1 cellular context compared by ENCODE assay signal in genomic region chr11:68121067-68121899, GRCh38.
TF ChIP-seq lines count a peak whose summit lies in the region.

TSS of gene CHKA (minus strand) at chr11:68121388. CDS start at chr11:68121177, 211 bp downstream.

TF ChIP-seq in HepG2, 621 proteins besides CTCF, POLR2A, EP300 and RAD21 (continued from another document and continues in another):
- TF ChIP-seq, protein P1, sequence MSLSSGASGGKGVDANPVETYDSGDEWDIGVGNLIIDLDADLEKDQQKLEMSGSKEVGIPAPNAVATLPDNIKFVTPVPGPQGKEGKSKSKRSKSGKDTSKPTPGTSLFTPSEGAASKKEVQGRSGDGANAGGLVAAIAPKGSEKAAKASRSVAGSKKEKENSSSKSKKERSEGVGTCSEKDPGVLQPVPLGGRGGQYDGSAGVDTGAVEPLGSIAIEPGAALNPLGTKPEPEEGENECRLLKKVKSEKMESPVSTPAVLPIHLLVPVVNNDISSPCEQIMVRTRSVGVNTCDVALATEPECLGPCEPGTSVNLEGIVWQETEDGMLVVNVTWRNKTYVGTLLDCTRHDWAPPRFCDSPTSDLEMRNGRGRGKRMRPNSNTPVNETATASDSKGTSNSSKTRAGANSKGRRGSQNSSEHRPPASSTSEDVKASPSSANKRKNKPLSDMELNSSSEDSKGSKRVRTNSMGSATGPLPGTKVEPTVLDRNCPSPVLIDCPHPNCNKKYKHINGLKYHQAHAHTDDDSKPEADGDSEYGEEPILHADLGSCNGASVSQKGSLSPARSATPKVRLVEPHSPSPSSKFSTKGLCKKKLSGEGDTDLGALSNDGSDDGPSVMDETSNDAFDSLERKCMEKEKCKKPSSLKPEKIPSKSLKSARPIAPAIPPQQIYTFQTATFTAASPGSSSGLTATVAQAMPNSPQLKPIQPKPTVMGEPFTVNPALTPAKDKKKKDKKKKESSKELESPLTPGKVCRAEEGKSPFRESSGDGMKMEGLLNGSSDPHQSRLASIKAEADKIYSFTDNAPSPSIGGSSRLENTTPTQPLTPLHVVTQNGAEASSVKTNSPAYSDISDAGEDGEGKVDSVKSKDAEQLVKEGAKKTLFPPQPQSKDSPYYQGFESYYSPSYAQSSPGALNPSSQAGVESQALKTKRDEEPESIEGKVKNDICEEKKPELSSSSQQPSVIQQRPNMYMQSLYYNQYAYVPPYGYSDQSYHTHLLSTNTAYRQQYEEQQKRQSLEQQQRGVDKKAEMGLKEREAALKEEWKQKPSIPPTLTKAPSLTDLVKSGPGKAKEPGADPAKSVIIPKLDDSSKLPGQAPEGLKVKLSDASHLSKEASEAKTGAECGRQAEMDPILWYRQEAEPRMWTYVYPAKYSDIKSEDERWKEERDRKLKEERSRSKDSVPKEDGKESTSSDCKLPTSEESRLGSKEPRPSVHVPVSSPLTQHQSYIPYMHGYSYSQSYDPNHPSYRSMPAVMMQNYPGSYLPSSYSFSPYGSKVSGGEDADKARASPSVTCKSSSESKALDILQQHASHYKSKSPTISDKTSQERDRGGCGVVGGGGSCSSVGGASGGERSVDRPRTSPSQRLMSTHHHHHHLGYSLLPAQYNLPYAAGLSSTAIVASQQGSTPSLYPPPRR (CRISPR knock-in tag; IDR thresholded peaks at IDR 0.05; ENCODE audit: borderline replicate concordance) = no peak
- no peak for TF ChIP-seq CCAR2 (optimal IDR thresholded peaks at IDR 0.05; ENCODE audit: low read depth, low read length)
- no peak for TF ChIP-seq ZNF224 (CRISPR knock-in tag; IDR thresholded peaks at IDR 0.05)
- TF ChIP-seq, protein P2, sequence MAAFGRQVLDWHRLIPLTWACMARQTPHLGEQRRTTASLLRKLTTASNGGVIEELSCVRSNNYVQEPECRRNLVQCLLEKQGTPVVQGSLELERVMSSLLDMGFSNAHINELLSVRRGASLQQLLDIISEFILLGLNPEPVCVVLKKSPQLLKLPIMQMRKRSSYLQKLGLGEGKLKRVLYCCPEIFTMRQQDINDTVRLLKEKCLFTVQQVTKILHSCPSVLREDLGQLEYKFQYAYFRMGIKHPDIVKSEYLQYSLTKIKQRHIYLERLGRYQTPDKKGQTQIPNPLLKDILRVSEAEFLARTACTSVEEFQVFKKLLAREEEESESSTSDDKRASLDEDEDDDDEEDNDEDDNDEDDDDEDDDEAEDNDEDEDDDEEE (CRISPR knock-in tag; IDR thresholded peaks at IDR 0.05) = no peak
- TF ChIP-seq ZNF850 (CRISPR knock-in tag; conservative IDR thresholded peaks at IDR 0.05) = 0 out of 2 replicates have a peak, but pooled peaks have one; percentile 84
- no peak for TF ChIP-seq ZNF496 (CRISPR knock-in tag; IDR thresholded peaks at IDR 0.05; ENCODE audit: insufficient replicate concordance)
- no peak for TF ChIP-seq PRPF4 (IDR thresholded peaks at IDR 0.05; ENCODE audit: low read depth, low read length, poor library complexity, severe bottlenecking)
- no peak for TF ChIP-seq NCOA1 (CRISPR knock-in tag; IDR thresholded peaks at IDR 0.05)
- TF ChIP-seq MAX (IDR thresholded peaks at IDR 0.05) = peak; percentile 84
- TF ChIP-seq ZNF652 (CRISPR knock-in tag; IDR thresholded peaks at IDR 0.05; ENCODE audit: borderline replicate concordance, low read depth) = no peak
- TF ChIP-seq ZMYM4 (CRISPR knock-in tag; IDR thresholded peaks at IDR 0.05) = no peak
- TF ChIP-seq ZNF746 (CRISPR knock-in tag; IDR thresholded peaks at IDR 0.05) = 0 out of 2 replicates have a peak, but pooled peaks have one; percentile 39
- peak; percentile 90 for TF ChIP-seq ZNF607 (CRISPR knock-in tag; IDR thresholded peaks at IDR 0.05; ENCODE audit: borderline replicate concordance)
- no peak for TF ChIP-seq TEAD3 (CRISPR knock-in tag; optimal IDR thresholded peaks at IDR 0.05; ENCODE audit: borderline replicate concordance)
- TF ChIP-seq, protein P3, sequence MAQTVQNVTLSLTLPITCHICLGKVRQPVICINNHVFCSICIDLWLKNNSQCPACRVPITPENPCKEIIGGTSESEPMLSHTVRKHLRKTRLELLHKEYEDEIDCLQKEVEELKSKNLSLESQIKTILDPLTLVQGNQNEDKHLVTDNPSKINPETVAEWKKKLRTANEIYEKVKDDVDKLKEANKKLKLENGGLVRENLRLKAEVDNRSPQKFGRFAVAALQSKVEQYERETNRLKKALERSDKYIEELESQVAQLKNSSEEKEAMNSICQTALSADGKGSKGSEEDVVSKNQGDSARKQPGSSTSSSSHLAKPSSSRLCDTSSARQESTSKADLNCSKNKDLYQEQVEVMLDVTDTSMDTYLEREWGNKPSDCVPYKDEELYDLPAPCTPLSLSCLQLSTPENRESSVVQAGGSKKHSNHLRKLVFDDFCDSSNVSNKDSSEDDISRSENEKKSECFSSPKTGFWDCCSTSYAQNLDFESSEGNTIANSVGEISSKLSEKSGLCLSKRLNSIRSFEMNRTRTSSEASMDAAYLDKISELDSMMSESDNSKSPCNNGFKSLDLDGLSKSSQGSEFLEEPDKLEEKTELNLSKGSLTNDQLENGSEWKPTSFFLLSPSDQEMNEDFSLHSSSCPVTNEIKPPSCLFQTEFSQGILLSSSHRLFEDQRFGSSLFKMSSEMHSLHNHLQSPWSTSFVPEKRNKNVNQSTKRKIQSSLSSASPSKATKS (CRISPR knock-in tag; IDR thresholded peaks at IDR 0.05) = peak; percentile 78; the same call in 1 of the 2 replicates
- TF ChIP-seq PTBP1 (IDR thresholded peaks at IDR 0.05; ENCODE audit: low read depth, low read length, poor library complexity, severe bottlenecking) = no peak
- no peak; the same call in 1 of the 2 replicates for TF ChIP-seq ZNF460 (CRISPR knock-in tag; IDR thresholded peaks at IDR 0.05; ENCODE audit: borderline replicate concordance)
- no peak for TF ChIP-seq JUND (CRISPR knock-in tag; IDR thresholded peaks at IDR 0.05)
- TF ChIP-seq ZNF251 (CRISPR knock-in tag; IDR thresholded peaks at IDR 0.05) = no peak
- peak; percentile 76; the same call in 1 of the 2 replicates for TF ChIP-seq SIN3A (IDR thresholded peaks at IDR 0.05; ENCODE audit: borderline replicate concordance, low read depth, low read length)
- no peak for TF ChIP-seq TFE3 (CRISPR knock-in tag; IDR thresholded peaks at IDR 0.05)
- no peak for TF ChIP-seq ZNF552 (CRISPR knock-in tag; IDR thresholded peaks at IDR 0.05; ENCODE audit: borderline replicate concordance)
- peak; percentile 59 for TF ChIP-seq NR2C2 (CRISPR knock-in tag; IDR thresholded peaks at IDR 0.05; ENCODE audit: borderline replicate concordance)
- no peak for TF ChIP-seq ZNF383 (CRISPR knock-in tag; IDR thresholded peaks at IDR 0.05; ENCODE audit: borderline replicate concordance)
- TF ChIP-seq CCDC6 (CRISPR knock-in tag; IDR thresholded peaks at IDR 0.05) = peak; percentile 68; the same call in 1 of the 2 replicates
- TF ChIP-seq, protein P4, sequence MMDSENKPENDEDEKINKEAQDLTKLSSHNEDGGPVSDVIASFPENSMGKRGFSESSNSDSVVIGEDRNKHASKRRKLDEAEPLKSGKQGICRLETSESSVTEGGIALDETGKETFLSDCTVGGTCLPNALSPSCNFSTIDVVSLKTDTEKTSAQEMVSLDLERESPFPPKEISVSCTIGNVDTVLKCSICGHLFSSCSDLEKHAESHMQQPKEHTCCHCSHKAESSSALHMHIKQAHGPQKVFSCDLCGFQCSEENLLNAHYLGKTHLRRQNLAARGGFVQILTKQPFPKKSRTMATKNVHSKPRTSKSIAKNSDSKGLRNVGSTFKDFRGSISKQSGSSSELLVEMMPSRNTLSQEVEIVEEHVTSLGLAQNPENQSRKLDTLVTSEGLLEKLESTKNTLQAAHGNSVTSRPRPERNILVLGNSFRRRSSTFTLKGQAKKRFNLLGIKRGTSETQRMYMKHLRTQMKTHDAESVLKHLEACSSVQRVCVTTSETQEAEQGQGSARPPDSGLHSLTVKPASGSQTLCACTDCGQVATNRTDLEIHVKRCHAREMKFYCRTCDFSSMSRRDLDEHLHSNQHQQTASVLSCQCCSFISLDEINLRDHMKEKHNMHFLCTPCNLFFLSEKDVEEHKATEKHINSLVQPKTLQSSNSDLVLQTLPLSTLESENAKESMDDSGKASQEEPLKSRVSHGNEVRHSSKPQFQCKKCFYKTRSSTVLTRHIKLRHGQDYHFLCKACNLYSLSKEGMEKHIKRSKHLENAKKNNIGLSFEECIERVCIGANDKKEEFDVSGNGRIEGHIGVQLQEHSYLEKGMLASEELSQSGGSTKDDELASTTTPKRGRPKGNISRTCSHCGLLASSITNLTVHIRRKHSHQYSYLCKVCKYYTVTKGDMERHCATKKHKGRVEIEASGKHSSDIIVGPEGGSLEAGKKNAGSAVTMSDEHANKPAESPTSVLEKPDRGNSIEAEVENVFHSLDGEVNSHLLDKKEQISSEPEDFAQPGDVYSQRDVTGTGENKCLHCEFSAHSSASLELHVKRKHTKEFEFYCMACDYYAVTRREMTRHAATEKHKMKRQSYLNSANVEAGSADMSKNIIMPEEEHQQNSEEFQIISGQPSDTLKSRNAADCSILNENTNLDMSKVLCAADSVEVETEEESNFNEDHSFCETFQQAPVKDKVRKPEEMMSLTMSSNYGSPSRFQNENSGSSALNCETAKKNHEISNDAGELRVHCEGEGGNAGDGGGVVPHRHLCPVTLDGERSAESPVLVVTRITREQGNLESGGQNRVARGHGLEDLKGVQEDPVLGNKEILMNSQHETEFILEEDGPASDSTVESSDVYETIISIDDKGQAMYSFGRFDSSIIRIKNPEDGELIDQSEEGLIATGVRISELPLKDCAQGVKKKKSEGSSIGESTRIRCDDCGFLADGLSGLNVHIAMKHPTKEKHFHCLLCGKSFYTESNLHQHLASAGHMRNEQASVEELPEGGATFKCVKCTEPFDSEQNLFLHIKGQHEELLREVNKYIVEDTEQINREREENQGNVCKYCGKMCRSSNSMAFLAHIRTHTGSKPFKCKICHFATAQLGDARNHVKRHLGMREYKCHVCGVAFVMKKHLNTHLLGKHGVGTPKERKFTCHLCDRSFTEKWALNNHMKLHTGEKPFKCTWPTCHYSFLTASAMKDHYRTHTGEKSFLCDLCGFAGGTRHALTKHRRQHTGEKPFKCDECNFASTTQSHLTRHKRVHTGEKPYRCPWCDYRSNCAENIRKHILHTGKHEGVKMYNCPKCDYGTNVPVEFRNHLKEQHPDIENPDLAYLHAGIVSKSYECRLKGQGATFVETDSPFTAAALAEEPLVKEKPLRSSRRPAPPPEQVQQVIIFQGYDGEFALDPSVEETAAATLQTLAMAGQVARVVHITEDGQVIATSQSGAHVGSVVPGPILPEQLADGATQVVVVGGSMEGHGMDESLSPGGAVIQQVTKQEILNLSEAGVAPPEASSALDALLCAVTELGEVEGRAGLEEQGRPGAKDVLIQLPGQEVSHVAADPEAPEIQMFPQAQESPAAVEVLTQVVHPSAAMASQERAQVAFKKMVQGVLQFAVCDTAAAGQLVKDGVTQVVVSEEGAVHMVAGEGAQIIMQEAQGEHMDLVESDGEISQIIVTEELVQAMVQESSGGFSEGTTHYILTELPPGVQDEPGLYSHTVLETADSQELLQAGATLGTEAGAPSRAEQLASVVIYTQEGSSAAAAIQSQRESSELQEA (CRISPR knock-in tag; IDR thresholded peaks at IDR 0.05; ENCODE audit: not compliant biosample characterization) = peak; percentile 9
- TF ChIP-seq ZNF782 (CRISPR knock-in tag; IDR thresholded peaks at IDR 0.05; ENCODE audit: borderline replicate concordance) = peak; percentile 54; the same call in 1 of the 2 replicates
- no peak for TF ChIP-seq TCF12 (IDR thresholded peaks at IDR 0.05)
- TF ChIP-seq TCF12 (CRISPR knock-in tag; IDR thresholded peaks at IDR 0.05) = no peak
- peak; percentile 91 for TF ChIP-seq ZSCAN25 (CRISPR knock-in tag; IDR thresholded peaks at IDR 0.05)
- TF ChIP-seq ZBTB26 (CRISPR knock-in tag; IDR thresholded peaks at IDR 0.05; ENCODE audit: borderline replicate concordance) = no peak
- no peak for TF ChIP-seq ZFAT (CRISPR knock-in tag; conservative IDR thresholded peaks at IDR 0.05)
- no peak; the same call in 1 of the 2 replicates for TF ChIP-seq ZNF275 (CRISPR knock-in tag; IDR thresholded peaks at IDR 0.05; ENCODE audit: borderline replicate concordance)
- TF ChIP-seq MXI1 (IDR thresholded peaks at IDR 0.05; ENCODE audit: borderline replicate concordance, low read depth, low read length) = peak; percentile 73; the same call in 2 of the 3 replicates
- TF ChIP-seq ZNF761 (CRISPR knock-in tag; conservative IDR thresholded peaks at IDR 0.05) = no peak
- TF ChIP-seq ZNF558 (CRISPR knock-in tag; IDR thresholded peaks at IDR 0.05; ENCODE audit: borderline replicate concordance) = peak; percentile 61; the same call in 1 of the 2 replicates
- TF ChIP-seq ESRRA (CRISPR knock-in tag; IDR thresholded peaks at IDR 0.05; ENCODE audit: low read depth) = peak; percentile 56; the same call in 1 of the 2 replicates
- TF ChIP-seq, protein P5, sequence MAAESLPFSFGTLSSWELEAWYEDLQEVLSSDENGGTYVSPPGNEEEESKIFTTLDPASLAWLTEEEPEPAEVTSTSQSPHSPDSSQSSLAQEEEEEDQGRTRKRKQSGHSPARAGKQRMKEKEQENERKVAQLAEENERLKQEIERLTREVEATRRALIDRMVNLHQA (CRISPR knock-in tag; IDR thresholded peaks at IDR 0.05) = no peak
- no peak for TF ChIP-seq RORA (CRISPR knock-in tag; IDR thresholded peaks at IDR 0.05)
- TF ChIP-seq MAF1 (CRISPR knock-in tag; IDR thresholded peaks at IDR 0.05; ENCODE audit: borderline replicate concordance) = no peak
- no peak for TF ChIP-seq REPIN1 (CRISPR knock-in tag; IDR thresholded peaks at IDR 0.05; ENCODE audit: borderline replicate concordance, low read depth)
